ENCODE assay signal across 11 cellular contexts in the genomic region with DNA sequence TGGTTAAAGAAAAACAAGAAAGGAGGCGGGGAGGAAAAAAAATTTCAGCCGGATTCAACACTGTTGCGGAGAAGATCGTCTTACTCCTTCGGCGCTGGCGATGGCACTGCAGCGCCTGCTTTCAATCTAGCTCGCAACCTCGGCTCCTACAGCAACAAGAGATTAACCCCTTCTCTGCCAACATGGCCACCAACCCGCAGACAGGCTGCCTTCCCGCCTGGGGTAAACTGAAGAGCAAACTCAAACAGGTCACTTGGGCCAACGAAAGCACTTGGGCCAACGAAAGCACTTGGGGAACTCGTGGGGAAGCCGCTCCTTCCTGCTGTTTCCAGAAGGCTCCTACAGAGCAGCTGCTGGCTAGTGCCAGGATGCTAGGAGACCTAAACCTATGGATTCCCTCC.
DNase-seq lines count a peak whose midpoint lies in the region; ATAC-seq and TF ChIP-seq lines count a peak whose summit lies in the region.
"Had no signal": no experiment of that assay in that cellular context is flagged by ENCODE, and none has a peak within 500 bp of the region (broad histone marks: within the 10 kb centered on the region; RNA-seq: fewer than 3 reads in every experiment).

No MANE protein-coding gene starts in this region.

- no peak for ATAC-seq in GM19351 (IDR thresholded peaks at IDR 0.05; ENCODE audit: unreplicated experiment)

- H3K9me3 ChIP-seq in fibroblast of lung (ENCODE audit: control insufficient read depth, insufficient read depth, low read depth, low read length): no peaks in the 10 kb centered on the region
- H3K9me3 ChIP-seq in testis: no peaks in the 10 kb centered on the region
- H3K9me3 ChIP-seq: HAP-1 had no signal

- CTCF ChIA-PET in activated CD4-positive, alpha-beta memory T cell treated with anti-CD3 and anti-CD28 coated beads, Interleukin-2, amount 10 ng/mL, durations not matched to agents 7 days and 5 days (lab: Charles Lee): no interaction called here

- peak overlapping the region; percentile 67 for H3K4me3 Mint-ChIP-seq in mesothelial cell of epicardium
- H3K4me3 Mint-ChIP-seq in activated CD4-positive, alpha-beta memory T cell treated with anti-CD3 and anti-CD28 coated beads, Interleukin-2, amount 10 ng/mL, durations not matched to agents 7 days and 5 days: no peak overlapping the region

- H3K9ac ChIP-seq in fibroblast of lung (ENCODE audit: insufficient read depth, low read length): no peak overlapping the region

- peak overlapping the region; percentile 17 to 68 (median 54) for H3K4me3 ChIP-seq in fibroblast of lung (replicated peaks in 1 of 4; ENCODE audit: control extremely low read depth in 1 of 4, insufficient read depth in 1 of 4, low read depth in 3 of 4, low read length in 4 of 4)
- H3K4me3 ChIP-seq in testis: peak overlapping the region in 1 of 2 donors; percentile 1
- H3K4me3 ChIP-seq: HAP-1 had no signal

- H3K27ac Mint-ChIP-seq in mesothelial cell of epicardium: peak overlapping the region; percentile 55
- H3K27ac Mint-ChIP-seq in activated CD4-positive, alpha-beta memory T cell treated with anti-CD3 and anti-CD28 coated beads, Interleukin-2, amount 10 ng/mL, durations not matched to agents 7 days and 5 days: no peak overlapping the region
- H3K27ac Mint-ChIP-seq: activated T-helper 2 cell treated with anti-CD3 and anti-CD28 coated beads, Interferon-gamma antibody, Interleukin-2, Interleukin-4, amounts not matched to agents 10 μg/mL and 5 μg/mL and 100 μg/mL, durations not matched to agents 14 hours and 24 hours and 36 hours had no signal

- peaks cover 18% of the 10 kb centered on the region for H3K4me1 Mint-ChIP-seq in mesothelial cell of epicardium
- H3K4me1 Mint-ChIP-seq in activated CD4-positive, alpha-beta memory T cell treated with anti-CD3 and anti-CD28 coated beads, Interleukin-2, amount 10 ng/mL, durations not matched to agents 7 days and 5 days: no peaks in the 10 kb centered on the region

- H3K27me3 Mint-ChIP-seq in mesothelial cell of epicardium (ENCODE audit: low read depth): no peaks in the 10 kb centered on the region
- H3K27me3 Mint-ChIP-seq in activated CD4-positive, alpha-beta memory T cell treated with anti-CD3 and anti-CD28 coated beads, Interleukin-2, amount 10 ng/mL, durations not matched to agents 7 days and 5 days: no peaks in the 10 kb centered on the region

- H3K79me2 ChIP-seq in fibroblast of lung (ENCODE audit: control insufficient read depth, insufficient read depth, low read length): peaks cover 10% of the 10 kb centered on the region

- peak; percentile 57 for DNase-seq in SK-N-DZ (ENCODE audit: low spot score)
- DNase-seq in fibroblast of lung (ENCODE audit: low read depth in 2 of 2): peak; percentile 48 to 77
- peak in 1 of 2 experiments; percentile 46 for DNase-seq in mesothelial cell of epicardium (ENCODE audit: low spot score in 2 of 2, unreplicated experiment in 2 of 2)
- DNase-seq in testis: peak; percentile 20
- no peak for DNase-seq in central memory CD4-positive, alpha-beta T cell
- DNase-seq in EL: no peak
- DNase-seq in activated CD4-positive, alpha-beta memory T cell treated with anti-CD3 and anti-CD28 coated beads, Interleukin-2, amount 10 ng/mL, durations not matched to agents 7 days and 5 days: no peak
- DNase-seq: SHP77 treated with DMSO at 0.1 percent for 48 hours had no signal

- peak overlapping the region; percentile 11 for H3K27ac ChIP-seq in fibroblast of lung (ENCODE audit: insufficient read depth, low read length)
- H3K27ac ChIP-seq in testis: no peak overlapping the region

- TF ChIP-seq POLR2A in testis (IDR thresholded peaks at IDR 0.05): no peak

- H3K4me1 ChIP-seq in fibroblast of lung (ENCODE audit: control insufficient read depth, extremely low read depth, insufficient read depth, low read length) (peaks cover 3% of the 10 kb centered on the region), testis (peaks cover 9% of the 10 kb centered on the region)
- H3K4me1 ChIP-seq: HAP-1 had no signal

- TF ChIP-seq CTCF in fibroblast of lung (conservative IDR thresholded peaks at IDR 0.05 in 1 of 2, IDR thresholded peaks at IDR 0.05 in 1 of 2; ENCODE audit: low read depth in 1 of 2, low read length in 2 of 2): peak in 1 of 2 donors; percentile 5
- no peak for TF ChIP-seq CTCF in mesothelial cell of epicardium (IDR thresholded peaks at IDR 0.05; ENCODE audit: unreplicated experiment)
- TF ChIP-seq CTCF in testis (IDR thresholded peaks at IDR 0.05): no peak

- H2AFZ ChIP-seq in fibroblast of lung (ENCODE audit: low read length): peak overlapping the region; percentile 74

- no peaks in the 10 kb centered on the region for H4K20me1 ChIP-seq in fibroblast of lung (ENCODE audit: control insufficient read depth, extremely low read depth, insufficient read depth, low read length)

- H3K4me2 ChIP-seq in fibroblast of lung (ENCODE audit: extremely low read depth, insufficient read depth, low read length): peak overlapping the region; percentile 82

- peaks cover 9% of the 10 kb centered on the region for H3K9me3 Mint-ChIP-seq in mesothelial cell of epicardium
- H3K9me3 Mint-ChIP-seq in activated CD4-positive, alpha-beta memory T cell treated with anti-CD3 and anti-CD28 coated beads, Interleukin-2, amount 10 ng/mL, durations not matched to agents 7 days and 5 days: no peaks in the 10 kb centered on the region

- POLR2A ChIA-PET in activated CD4-positive, alpha-beta memory T cell treated with anti-CD3 and anti-CD28 coated beads, Interleukin-2, amount 10 ng/mL, durations not matched to agents 7 days and 5 days (lab: Charles Lee): no interaction called here

- 12 to 32% methylated on average over 12 to 16 of the region's 16 CpGs for WGBS in testis, 2 donors

- H3K36me3 Mint-ChIP-seq in mesothelial cell of epicardium: peaks cover 7% of the 10 kb centered on the region
- peaks cover 32% of the 10 kb centered on the region for H3K36me3 Mint-ChIP-seq in activated CD4-positive, alpha-beta memory T cell treated with anti-CD3 and anti-CD28 coated beads, Interleukin-2, amount 10 ng/mL, durations not matched to agents 7 days and 5 days (ENCODE audit: low read depth)

- intact Hi-C loops in testis (cut with DNase I; ENCODE audit: low total_unique reads): no loop called here

- H3K27me3 ChIP-seq in fibroblast of lung (ENCODE audit: control insufficient read depth, insufficient read depth, low read length): no peaks in the 10 kb centered on the region
- no peaks in the 10 kb centered on the region for H3K27me3 ChIP-seq in testis

- peaks cover 2% of the 10 kb centered on the region for H3K36me3 ChIP-seq in fibroblast of lung (ENCODE audit: control insufficient read depth, insufficient read depth, low read length)
- H3K36me3 ChIP-seq in testis (ENCODE audit: low read depth, missing control alignments): no peaks in the 10 kb centered on the region

Comparison
In these comparisons a context has a peak if more than half of its experiments do, and no peak if none do; other contexts are left out.
1. DNase-seq: peak in SK-N-DZ (single experiment), fibroblast of lung (2 of 2) and testis (single experiment); none in central memory CD4-positive, alpha-beta T cell (single experiment), EL (single experiment) and activated CD4-positive, alpha-beta memory T cell treated with anti-CD3 and anti-CD28 coated beads, Interleukin-2, amount 10 ng/mL, durations not matched to agents 7 days and 5 days (single experiment).